Comparison of ENCODE assay signal across 3 cellular contexts in the genomic region with DNA sequence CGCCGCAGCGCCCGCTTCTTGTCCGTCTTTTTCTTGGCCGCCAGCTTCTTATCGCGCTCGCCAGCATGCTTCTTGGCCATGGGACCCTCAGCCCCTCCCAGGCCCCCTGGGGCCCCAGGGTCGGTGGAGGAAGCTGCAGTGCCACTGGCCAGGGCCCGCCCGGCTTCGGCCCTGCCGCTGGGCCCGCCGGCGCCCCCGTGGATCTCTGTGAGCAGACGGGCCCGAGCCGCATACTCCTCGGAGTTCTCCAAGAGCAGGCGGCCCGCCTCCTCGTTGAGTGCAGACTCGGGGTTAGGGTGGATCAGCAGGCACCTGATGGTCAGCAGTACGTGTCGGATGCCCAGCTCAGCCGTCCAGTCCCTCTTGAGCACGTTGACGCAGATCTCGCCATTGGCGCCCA. TPM values are rescaled to one million over a fixed set of nuclear protein-coding genes. Genes with fewer than 3 reads are reported as not detected.
"Had no signal": no experiment of that assay in that cellular context is flagged by ENCODE, and none has a peak within 500 bp of the region (broad histone marks: within the 10 kb centered on the region; RNA-seq: fewer than 3 reads in every experiment).

No MANE protein-coding gene starts in this region.

RNA-seq across cellular contexts. Expression of gene TBC1D26, which starts 27.8 kb away (rescaled TPM):
- total RNA-seq: GM23248, H4, HFFc6 had no signal
- polyA plus RNA-seq: GM23248 had no signal
